ENCODE assay signal across 7 cellular contexts in genomic region chr2:63127594-63127993, GRCh38.
"Had no signal": no experiment of that assay in that cellular context is flagged by ENCODE, and none has a peak within 500 bp of the region (broad histone marks: within the 10 kb centered on the region; RNA-seq: fewer than 3 reads in every experiment).

No MANE protein-coding gene starts in this region.

- FAIRE-seq: HepG2, HTR-8/SVneo had no signal

- ATAC-seq: HepG2 had no signal

- H3K27ac ChIP-seq: HL-60, KMS-11 had no signal

- DNase-seq: IMR-90, KBM-7, KG1 had no signal

- H3K4me2 ChIP-seq: KMS-11 had no signal

- H3K9ac ChIP-seq: KMS-11 had no signal
